In the genomic region with DNA sequence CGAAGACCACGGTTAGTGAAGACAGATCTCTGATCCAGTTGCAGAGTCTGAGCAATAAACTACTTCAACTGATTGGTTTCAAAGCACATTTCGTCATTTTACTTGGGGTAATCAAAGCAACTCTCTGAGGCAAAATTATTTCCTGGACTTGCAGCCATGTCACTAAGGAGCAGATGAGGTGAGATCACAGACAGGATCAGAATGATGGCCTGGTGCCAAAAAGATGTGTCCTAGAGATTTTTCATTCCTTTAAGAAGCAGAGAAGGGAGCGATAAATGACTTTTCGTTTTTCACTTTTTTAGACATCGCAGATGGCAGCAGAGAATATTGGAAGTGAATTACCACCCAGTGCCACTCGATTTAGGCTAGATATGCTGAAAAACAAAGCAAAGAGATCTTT, we compare ENCODE assay signal across 37 cellular contexts.
"Had no signal": no experiment of that assay in that cellular context is flagged by ENCODE, and none has a peak within 500 bp of the region (broad histone marks: within the 10 kb centered on the region; RNA-seq: fewer than 3 reads in every experiment).

No MANE protein-coding gene starts in this region.

- H3K4me1 Mint-ChIP-seq: activated B cell treated with CpG ODN at 0.5 μM for 24 hours; activated naive CD4-positive, alpha-beta T cell treated with anti-CD3 and anti-CD28 coated beads, Interleukin-2, amount 10 ng/mL, durations not matched to agents 7 days and 5 days; activated naive CD8-positive, alpha-beta T cell treated with anti-CD3 and anti-CD28 coated beads, Interleukin-2, amount 50 U/mL, for 24 hours; brain had no signal

- H3K4me3 Mint-ChIP-seq: activated B cell treated with CpG ODN at 0.5 μM for 24 hours; activated CD4-positive, alpha-beta memory T cell treated with anti-CD3 and anti-CD28 coated beads for 36 hours; activated naive CD4-positive, alpha-beta T cell treated with anti-CD3 and anti-CD28 coated beads, Interleukin-2, amount 10 ng/mL, durations not matched to agents 7 days and 5 days; activated naive CD8-positive, alpha-beta T cell; activated naive CD8-positive, alpha-beta T cell treated with anti-CD3 and anti-CD28 coated beads, Interleukin-2, amount 50 U/mL, for 24 hours; activated T-cell treated with anti-CD3 and anti-CD28 coated beads, Interleukin-2, amount 50 U/mL, for 4 hours; activated T-helper 1 cell treated with anti-CD3 and anti-CD28 coated beads, Interleukin-12 subunit alpha, Interleukin-12 subunit beta, Interleukin-2, Interleukin-4 antibody, amounts not matched to agents 30 ng/mL and 10 ng/mL and 1 ng/mL, durations not matched to agents 14 hours and 24 hours and 36 hours; brain; T-helper 1 cell treated with Interleukin-12 subunit alpha and Interleukin-12 subunit beta and Interleukin-4 antibody, amounts not matched to agents 30 μg/mL and 1 μg/mL, for 36 hours; T-helper 2 cell treated with Interferon-gamma antibody and Interleukin-4, amounts not matched to agents 5 μg/mL and 100 μg/mL, for 36 hours had no signal

- H3K4me1 ChIP-seq: Peyer's patch, SJSA1 had no signal

- H3K27me3 ChIP-seq: Peyer's patch, SJSA1 had no signal

- ATAC-seq: activated naive CD8-positive, alpha-beta T cell treated with anti-CD3 and anti-CD28 coated beads, Interleukin-2, amount 50 U/mL, for 24 hours; activated T-cell treated with anti-CD3 and anti-CD28 coated beads, Interleukin-2, amount 50 U/mL, for 4 hours; PC-3 had no signal

- H3K27me3 Mint-ChIP-seq: activated B cell treated with CpG ODN at 0.5 μM for 24 hours; activated CD4-positive, alpha-beta memory T cell treated with anti-CD3 and anti-CD28 coated beads for 36 hours; activated naive CD4-positive, alpha-beta T cell treated with anti-CD3 and anti-CD28 coated beads, Interleukin-2, amount 10 ng/mL, durations not matched to agents 7 days and 5 days; activated naive CD8-positive, alpha-beta T cell; activated naive CD8-positive, alpha-beta T cell treated with anti-CD3 and anti-CD28 coated beads, Interleukin-2, amount 50 U/mL, for 24 hours; brain had no signal

- H3K9me3 Mint-ChIP-seq: activated B cell treated with CpG ODN at 0.5 μM for 24 hours; activated CD4-positive, alpha-beta memory T cell treated with anti-CD3 and anti-CD28 coated beads for 36 hours; activated naive CD4-positive, alpha-beta T cell treated with anti-CD3 and anti-CD28 coated beads, Interleukin-2, amount 10 ng/mL, durations not matched to agents 7 days and 5 days; activated naive CD8-positive, alpha-beta T cell treated with anti-CD3 and anti-CD28 coated beads, Interleukin-2, amount 50 U/mL, for 24 hours; activated T-cell treated with anti-CD3 and anti-CD28 coated beads, Interleukin-2, amount 50 U/mL, for 4 hours; activated T-helper 1 cell treated with anti-CD3 and anti-CD28 coated beads, Interleukin-12 subunit alpha, Interleukin-12 subunit beta, Interleukin-2, Interleukin-4 antibody, amounts not matched to agents 30 ng/mL and 10 ng/mL and 1 ng/mL, durations not matched to agents 14 hours and 24 hours and 36 hours; brain; T-helper 1 cell treated with Interleukin-12 subunit alpha and Interleukin-12 subunit beta and Interleukin-4 antibody, amounts not matched to agents 30 μg/mL and 1 μg/mL, for 36 hours; T-helper 2 cell treated with Interferon-gamma antibody and Interleukin-4, amounts not matched to agents 5 μg/mL and 100 μg/mL, for 36 hours had no signal

- H3K9ac ChIP-seq: SK-N-SH had no signal

- H3K9me2 ChIP-seq: SK-N-SH had no signal

- H3K9me3 ChIP-seq: Peyer's patch, SJSA1, SK-N-SH had no signal

- H3K27ac ChIP-seq: Peyer's patch, SJSA1 had no signal

- DNase-seq: activated B cell treated with CpG ODN at 0.5 μM for 24 hours; activated CD4-positive, alpha-beta memory T cell treated with anti-CD3 and anti-CD28 coated beads for 36 hours; activated CD4-positive, alpha-beta T cell treated with anti-CD3 and anti-CD28 coated beads for 4 hours; activated CD4-positive, alpha-beta T cell treated with anti-CD3 and anti-CD28 coated beads, Interleukin-2, amount 50 U/mL, for 1 hour; activated CD4-positive, CD25-positive, alpha-beta regulatory T cell treated with anti-CD3 and anti-CD28 coated beads, Interleukin-2, amount 50 U/mL, for 72 hours; activated CD8-positive, alpha-beta memory T cell treated with anti-CD3 and anti-CD28 coated beads, Interleukin-2, amount 50 U/mL, for 4 hours; activated effector memory CD4-positive, alpha-beta T cell treated with Interleukin-2 at 50 U/mL for 16 hours; activated naive CD4-positive, alpha-beta T cell treated with anti-CD3 and anti-CD28 coated beads, Interleukin-2, amount 10 ng/mL, durations not matched to agents 7 days and 5 days; activated naive CD8-positive, alpha-beta T cell treated with anti-CD3 and anti-CD28 coated beads, Interleukin-2, amount 50 U/mL, for 24 hours; activated T-cell treated with anti-CD3 and anti-CD28 coated beads for 4 hours; activated T-cell treated with anti-CD3 and anti-CD28 coated beads, Interleukin-2, amount 50 U/mL, for 4 hours; anterior cingulate cortex; central memory CD4-positive, alpha-beta T cell; KG1; MV-4-11; NCI-H1092; NCI-H1436 treated with DMSO at 0.1 percent for 48 hours; NCI-H1694 treated with DMSO at 0.1 percent for 48 hours; NCI-H2029; NCI-H2171 treated with DMSO at 0.1 percent for 48 hours; NCI-H2227 treated with DMSO at 0.1 percent for 48 hours; NCI-H446 treated with DMSO at 0.1 percent for 48 hours; NCI-H524; NCI-H69; NK-92 treated with Interleukin-12 subunit alpha and Interleukin-12 subunit beta, amount 100 ng/mL, for 24 hours; PC-3; Peyer's patch; RPMI8226; SHP77 treated with DMSO at 0.1 percent for 48 hours; SK-N-SH had no signal

- H3K4me2 ChIP-seq: SK-N-SH had no signal

- H3K27ac Mint-ChIP-seq: activated B cell treated with CpG ODN at 0.5 μM for 24 hours; activated CD4-positive, alpha-beta memory T cell treated with anti-CD3 and anti-CD28 coated beads for 36 hours; activated naive CD4-positive, alpha-beta T cell treated with anti-CD3 and anti-CD28 coated beads, Interleukin-2, amount 10 ng/mL, durations not matched to agents 7 days and 5 days; activated naive CD8-positive, alpha-beta T cell; activated naive CD8-positive, alpha-beta T cell treated with anti-CD3 and anti-CD28 coated beads, Interleukin-2, amount 50 U/mL, for 24 hours; activated T-helper 1 cell treated with anti-CD3 and anti-CD28 coated beads, Interleukin-12 subunit alpha, Interleukin-12 subunit beta, Interleukin-2, Interleukin-4 antibody, amounts not matched to agents 30 ng/mL and 10 ng/mL and 1 ng/mL, durations not matched to agents 14 hours and 24 hours and 36 hours; brain; T-helper 1 cell treated with Interleukin-12 subunit alpha and Interleukin-12 subunit beta and Interleukin-4 antibody, amounts not matched to agents 30 μg/mL and 1 μg/mL, for 36 hours had no signal

- H3K4me3 ChIP-seq: Peyer's patch, SJSA1 had no signal

- FAIRE-seq: TTC549 had no signal
